Comparison of ENCODE assay signal across 10 cellular contexts in the genomic region with DNA sequence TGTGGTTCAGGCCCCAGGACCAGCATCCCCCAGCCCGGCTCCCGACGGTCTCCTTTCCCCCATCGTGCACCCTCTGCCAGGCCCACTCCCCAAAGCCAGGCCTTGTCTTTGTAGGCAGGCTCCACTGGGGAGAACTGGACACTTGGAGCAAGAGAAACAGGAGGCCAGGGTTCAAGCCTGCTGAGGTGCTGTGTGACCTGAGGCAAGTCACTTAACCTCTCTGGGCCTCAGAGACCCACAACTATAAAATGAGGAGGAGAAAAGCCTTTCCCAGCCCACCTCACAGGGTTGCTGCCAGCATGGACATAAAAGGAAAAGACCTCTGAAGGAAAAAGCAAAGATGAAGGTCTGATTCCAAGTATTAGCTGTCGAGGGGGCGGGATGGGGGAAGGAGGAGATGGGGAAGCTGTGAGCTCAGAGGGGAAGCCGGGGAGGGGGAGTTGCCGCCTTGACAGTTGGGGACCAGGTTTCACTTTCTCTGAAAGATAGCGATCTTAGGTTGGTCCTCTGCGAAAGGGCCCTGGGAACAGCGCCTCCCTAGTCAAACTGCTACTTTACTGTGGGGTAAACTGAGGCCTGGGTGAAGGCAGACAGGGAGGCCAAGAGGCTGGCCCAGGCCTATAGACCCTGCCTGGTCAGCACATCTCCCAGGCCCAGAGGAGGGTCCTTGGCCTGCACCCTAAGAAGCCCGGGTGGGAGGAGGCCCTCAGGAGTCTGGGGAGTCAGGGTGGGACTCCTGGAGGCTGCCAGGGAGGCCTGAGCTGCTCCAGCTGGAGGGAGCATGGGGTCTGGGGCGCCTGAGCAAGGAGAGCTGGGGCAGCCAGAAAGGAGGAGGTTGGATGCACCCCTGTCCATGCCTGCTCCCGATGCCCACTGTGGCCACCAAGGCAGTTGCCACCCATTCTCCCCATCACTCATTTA. TPM values are rescaled to one million over a fixed set of nuclear protein-coding genes. Genes with fewer than 3 reads are reported as not detected.
DNase-seq lines count a peak whose midpoint lies in the region; ATAC-seq, FAIRE-seq and TF ChIP-seq lines count a peak whose summit lies in the region.
"Had no signal": no experiment of that assay in that cellular context is flagged by ENCODE, and none has a peak within 500 bp of the region (broad histone marks: within the 10 kb centered on the region; RNA-seq: fewer than 3 reads in every experiment).

No MANE protein-coding gene starts in this region.

- no peaks in the 10 kb centered on the region for H3K27me3 Mint-ChIP-seq in activated CD4-positive, alpha-beta T cell treated with anti-CD3 and anti-CD28 coated beads, Interleukin-2, amount 10 ng/mL, durations not matched to agents 24 days and 14 days

- peak overlapping the region; percentile 99 for H3K4me3 Mint-ChIP-seq in activated CD4-positive, alpha-beta T cell treated with anti-CD3 and anti-CD28 coated beads, Interleukin-2, amount 10 ng/mL, durations not matched to agents 24 days and 14 days

- peak; percentile 23 to 40 for DNase-seq in NOMO-1 (lab: John Stamatoyannopoulos, UW; ENCODE audit: unreplicated experiment in 2 of 2)
- no peak for DNase-seq in NOMO-1 treated with dmso at 0.1 percent for 144 hours (lab: John Stamatoyannopoulos, UW; ENCODE audit: unreplicated experiment)
- DNase-seq in activated CD4-positive, alpha-beta T cell treated with anti-CD3 and anti-CD28 coated beads, Interleukin-2, amount 10 ng/mL, durations not matched to agents 24 days and 14 days, result peak; percentile 91
- no peak for DNase-seq in H1 (ENCODE audit: low read depth in 1 of 2, low spot score in 2 of 2)
- DNase-seq in stomach, result no peak
- no peak for DNase-seq in ovary
- DNase-seq in small intestine, result no peak
- DNase-seq: NCI-H2107 had no signal

- intact Hi-C loops in activated CD4-positive, alpha-beta T cell treated with anti-CD3 and anti-CD28 coated beads, Interleukin-2, amount 10 ng/mL, durations not matched to agents 24 days and 14 days (cut with micrococcal nuclease), result loop anchor here (1.0 to 2.0 kb wide), 3 partner anchors 21 to 157 kb away; a partner anchor contains a TSS
- intact Hi-C loops in stomach (cut with DNase I; ENCODE audit: low total_unique reads) (loop anchor here (5.0 kb wide), 1 partner anchor 115 kb away; no protein-coding TSS in a partner anchor), ovary (cut with DNase I) (loop anchor here in 2 of 4 donors (5.0 to 10.0 kb wide), 2 partner anchors 115 to 217 kb away; no protein-coding TSS in a partner anchor)

- no peak overlapping the region for H3K23ac ChIP-seq in H1 (ENCODE audit: insufficient read length)

- no peak for ATAC-seq in HG03108 (IDR thresholded peaks at IDR 0.05; ENCODE audit: unreplicated experiment)

- no peaks in the 10 kb centered on the region for H3K23me2 ChIP-seq in H1 (ENCODE audit: low read depth, low read length)

- H3K4ac ChIP-seq in H1 (replicated peaks; ENCODE audit: insufficient read length, low read depth, low read length), result no peak overlapping the region

- POLR2A ChIA-PET in H1 (lab: Charles Lee; ENCODE audit: partially characterized antibody), result no interaction called here

- no peak overlapping the region for H3K18ac ChIP-seq in H1 (ENCODE audit: extremely low read depth, low read length)

- no peak overlapping the region for H2BK5ac ChIP-seq in H1 (ENCODE audit: low read depth, low read length)

- H3K9ac ChIP-seq in H1 (replicated peaks in 1 of 4; ENCODE audit: extremely low read depth in 1 of 4, low read depth in 3 of 4, low read length in 3 of 4), result no peak overlapping the region

- no peaks in the 10 kb centered on the region for H3K79me1 ChIP-seq in H1 (ENCODE audit: low read depth, low read length)

- peaks cover 65% of the 10 kb centered on the region for H3K36me3 Mint-ChIP-seq in activated CD4-positive, alpha-beta T cell treated with anti-CD3 and anti-CD28 coated beads, Interleukin-2, amount 10 ng/mL, durations not matched to agents 24 days and 14 days (ENCODE audit: low read depth)

- H3K27ac Mint-ChIP-seq in activated CD4-positive, alpha-beta T cell treated with anti-CD3 and anti-CD28 coated beads, Interleukin-2, amount 10 ng/mL, durations not matched to agents 24 days and 14 days, result peak overlapping the region; percentile 96

- H3K79me2 ChIP-seq in H1 (ENCODE audit: control insufficient read depth in 1 of 2, insufficient read depth in 2 of 2, low read length in 2 of 2), result no peaks in the 10 kb centered on the region

- H2AK5ac ChIP-seq in H1 (ENCODE audit: low read depth, low read length), result no peak overlapping the region

- H4K20me1 ChIP-seq in H1 (replicated peaks in 1 of 2; ENCODE audit: control insufficient read depth in 1 of 2, insufficient read depth in 2 of 2, low read length in 2 of 2), result no peaks in the 10 kb centered on the region

- H3K27ac ChIP-seq in H1 (ENCODE audit: low read depth, low read length) (no peak overlapping the region), stomach (peak overlapping the region in 4 of 5 donors; percentile 62 to 87 (median 78)), ovary (no peak overlapping the region), small intestine (ENCODE audit: low read depth in 1 of 2, low read length in 1 of 2) (peak overlapping the region in 1 of 2 donors; percentile 79)

- TF ChIP-seq EP300 in H1 (IDR thresholded peaks at IDR 0.05; ENCODE audit: borderline replicate concordance in 1 of 2, low read depth in 2 of 2, low read length in 2 of 2), result no peak
- no peak for TF ChIP-seq EP300 in stomach (IDR thresholded peaks at IDR 0.05)
- no peak for TF ChIP-seq EP300 in ovary (IDR thresholded peaks at IDR 0.05)

- 89% methylated on average over 9 of the region's 14 CpGs; no CpG with 5 or more reads in 1 of the 2 experiments for WGBS in H1 (ENCODE audit: extremely low coverage in 1 of 2, insufficient coverage in 1 of 2, insufficient read length in 1 of 2, insufficient replicate concordance in 2 of 2, low coverage in 1 of 2, low lambda C conversion rate in 2 of 2, missing lambda C conversion rate in 1 of 2), 2 experiments
- 62 to 78% (median 75%) methylated on average over 7 to 14 of the region's 14 CpGs for WGBS in stomach, 5 donors
- 79 to 82% (median 79%) methylated on average over 14 of the region's 14 CpGs for WGBS in ovary, 3 donors
- 59 to 76% (median 63%) methylated on average over 14 of the region's 14 CpGs for WGBS in small intestine, 3 donors

- H4K8ac ChIP-seq in H1 (ENCODE audit: extremely low read depth, insufficient read depth, low read length), result peak overlapping the region; percentile 29; the same call in 1 of the 2 replicates

- H3K9me3 ChIP-seq in H1 (ENCODE audit: insufficient read depth in 2 of 2, low read depth in 1 of 2, low read length in 1 of 2), result no peaks in the 10 kb centered on the region
- H3K9me3 ChIP-seq in stomach, result no peaks in the 10 kb centered on the region
- H3K9me3 ChIP-seq in ovary, result no peaks in the 10 kb centered on the region
- no peaks in the 10 kb centered on the region for H3K9me3 ChIP-seq in small intestine (ENCODE audit: control insufficient read depth, low read depth)

- H2BK12ac ChIP-seq in H1 (ENCODE audit: low read depth, low read length), result no peak overlapping the region

- H3K56ac ChIP-seq in H1 (replicated peaks; ENCODE audit: insufficient read length, low read depth, low read length), result no peak overlapping the region

- H2BK15ac ChIP-seq in H1 (ENCODE audit: low read length), result no peak overlapping the region

- H2BK120ac ChIP-seq in H1 (replicated peaks; ENCODE audit: low read depth, low read length), result no peak overlapping the region

- no peaks in the 10 kb centered on the region for H3K9me3 Mint-ChIP-seq in activated CD4-positive, alpha-beta T cell treated with anti-CD3 and anti-CD28 coated beads, Interleukin-2, amount 10 ng/mL, durations not matched to agents 24 days and 14 days

- H3K4me3 ChIP-seq in H1 (ENCODE audit: extremely low read depth in 1 of 4, insufficient read depth in 2 of 4, low read depth in 3 of 4, low read length in 4 of 4) (no peak overlapping the region), stomach (peak overlapping the region in 2 of 4 donors; percentile 35 to 41), ovary (no peak overlapping the region), small intestine (ENCODE audit: low read depth in 1 of 2, low read length in 2 of 2) (no peak overlapping the region)

- no peak for TF ChIP-seq RAD21 in H1 (IDR thresholded peaks at IDR 0.05 in 1 of 2, conservative IDR thresholded peaks at IDR 0.05 in 1 of 2; ENCODE audit: low read depth in 2 of 2, low read length in 2 of 2)

- no peak overlapping the region for H2AFZ ChIP-seq in H1 (ENCODE audit: low read length)

- no peaks in the 10 kb centered on the region for H3K36me3 ChIP-seq in H1 (ENCODE audit: control insufficient read depth in 2 of 4, insufficient read depth in 4 of 4, low read length in 3 of 4)
- no peaks in the 10 kb centered on the region for H3K36me3 ChIP-seq in stomach
- H3K36me3 ChIP-seq in ovary, result no peaks in the 10 kb centered on the region
- H3K36me3 ChIP-seq in small intestine (ENCODE audit: control insufficient read depth in 2 of 2, insufficient read depth in 2 of 2, low read length in 2 of 2), result no peaks in the 10 kb centered on the region

- TF ChIP-seq CTCF in H1 (IDR thresholded peaks at IDR 0.05; ENCODE audit: control extremely low read depth in 1 of 3, insufficient read depth in 1 of 3, low read depth in 1 of 3, low read length in 3 of 3) (no peak), stomach (IDR thresholded peaks at IDR 0.05) (no peak), ovary (IDR thresholded peaks at IDR 0.05) (no peak)

- H4K5ac ChIP-seq in H1 (ENCODE audit: insufficient read length, low read depth, low read length), result no peak overlapping the region

- FAIRE-seq in H1 (lab: Jason Lieb, UNC), result no peak
- FAIRE-seq in small intestine (lab: Jason Lieb, UNC), result no peak
- FAIRE-seq: A204.1 had no signal

- H2BK20ac ChIP-seq in H1 (ENCODE audit: low read length), result no peak overlapping the region

- H3K14ac ChIP-seq in H1 (ENCODE audit: insufficient read length), result no peak overlapping the region

- no peak overlapping the region for H4K91ac ChIP-seq in H1 (replicated peaks; ENCODE audit: insufficient read length, low read length)

- H3K4me1 Mint-ChIP-seq in activated CD4-positive, alpha-beta T cell treated with anti-CD3 and anti-CD28 coated beads, Interleukin-2, amount 10 ng/mL, durations not matched to agents 24 days and 14 days, result peaks cover 50% of the 10 kb centered on the region

- H3K4me1 ChIP-seq in H1 (replicated peaks in 1 of 4; ENCODE audit: control insufficient read depth in 3 of 4, insufficient read depth in 4 of 4, low read length in 3 of 4), result peaks cover 0 to 2% (median under 1%) of the 10 kb centered on the region in 4 experiments; a peak in 1 of 7 replicates
- H3K4me1 ChIP-seq in stomach, result peaks cover 6 to 19% (median 9%) of the 10 kb centered on the region in 4 donors
- H3K4me1 ChIP-seq in ovary (ENCODE audit: insufficient read depth), result no peaks in the 10 kb centered on the region
- H3K4me1 ChIP-seq in small intestine (ENCODE audit: control insufficient read depth in 2 of 2, insufficient read depth in 1 of 2, low read depth in 1 of 2, low read length in 1 of 2), result no peaks in the 10 kb centered on the region

- H3K27me3 ChIP-seq in H1 (replicated peaks in 1 of 4; ENCODE audit: control insufficient read depth in 3 of 4, extremely low read depth in 1 of 4, insufficient read depth in 3 of 4, low read length in 3 of 4) (no peaks in the 10 kb centered on the region; a peak in 2 of 7 replicates), stomach (no peaks in the 10 kb centered on the region), ovary (no peaks in the 10 kb centered on the region), small intestine (ENCODE audit: control insufficient read depth in 2 of 2, insufficient read depth in 2 of 2, low read length in 2 of 2) (no peaks in the 10 kb centered on the region)

- CTCF ChIA-PET in H1 (lab: Charles Lee; ENCODE audit: partially characterized antibody), result interaction anchor here (1.0 to 2.6 kb wide), 4 partner anchors 12 to 56 kb away, joined by 3 to 12 read pairs (median 4); no protein-coding TSS in a partner anchor

- H3K4me2 ChIP-seq in H1 (ENCODE audit: insufficient read depth in 1 of 2, low read depth in 2 of 2, low read length in 2 of 2), result no peak overlapping the region

- TF ChIP-seq POLR2A in H1 (IDR thresholded peaks at IDR 0.05; ENCODE audit: control extremely low read depth in 1 of 2, low read depth in 2 of 2, low read length in 2 of 2), result no peak
- TF ChIP-seq POLR2A in stomach (IDR thresholded peaks at IDR 0.05), result no peak
- no peak for TF ChIP-seq POLR2A in ovary (IDR thresholded peaks at IDR 0.05)

RNA-seq across cellular contexts. Expression of a gene that starts 1.0 kb away (rescaled TPM):
- 61.0 and 62.8 TPM in 2 replicates for total RNA-seq in activated CD4-positive, alpha-beta T cell treated with anti-CD3 and anti-CD28 coated beads, Interleukin-2, amount 10 ng/mL, durations not matched to agents 24 days and 14 days
- not detected in 2 replicates for total RNA-seq in H1 (2021; fragmentation: NEBNext Ultra II Directional; extraction: Animal tissue kit (Norgen Biotek cat#: 25700))
- not detected in 2 replicates for polyA plus RNA-seq in H1 (2011; rRNA removed)
- polyA plus RNA-seq in H1 (2011; cell fraction: cytosol; rRNA removed), result not detected
- not detected for polyA plus RNA-seq in H1 (2011; cell fraction: nucleus; rRNA removed)
- polyA plus RNA-seq in H1 (2012, experiment 1 of 2), result not detected in 4 replicates
- not detected for polyA plus RNA-seq in H1 (2012, experiment 2 of 2)
- not detected for polyA plus RNA-seq in H1 (2013, experiment 1 of 2)
- not detected for polyA plus RNA-seq in H1 (2013, experiment 2 of 2)
- not detected in 2 replicates for polyA minus RNA-seq in H1 (2011; rRNA and poly(A)+ RNA removed)
- polyA minus RNA-seq in H1 (2011; cell fraction: cytosol; rRNA and poly(A)+ RNA removed), result not detected
- not detected for polyA minus RNA-seq in H1 (2011; cell fraction: nucleus; rRNA and poly(A)+ RNA removed)
- 1 to 10 TPM in 1 of 5 donors, not detected in 4; 1.3 TPM for total RNA-seq in stomach
- polyA plus RNA-seq in stomach, result 10 to 100 TPM in 1 of 3 donors, 1 to 10 TPM in 1, under 1 TPM in 1; 0.33 to 22.7 (median 1.1) TPM
- total RNA-seq in ovary, result 1 to 10 TPM in 4 of 7 donors, under 1 TPM in 2, not detected in 1; 0.73 to 4.5 (median 1.2) TPM
- under 1 TPM in 1 of 2 donors, not detected in 1; 0.46 TPM for polyA plus RNA-seq in ovary
- polyA plus RNA-seq in small intestine, result under 1 TPM in 1 of 3 donors, not detected in 2; 0.55 TPM

RNA-seq across cellular contexts. Expression of a gene that starts 21.1 kb away (rescaled TPM):
- 509 and 511 TPM in 2 replicates for total RNA-seq in activated CD4-positive, alpha-beta T cell treated with anti-CD3 and anti-CD28 coated beads, Interleukin-2, amount 10 ng/mL, durations not matched to agents 24 days and 14 days
- 3.3 and 3.5 TPM in 2 replicates for total RNA-seq in H1 (2021; fragmentation: NEBNext Ultra II Directional; extraction: Animal tissue kit (Norgen Biotek cat#: 25700))
- polyA plus RNA-seq in H1 (2011; rRNA removed) (3.3 and 4.1 TPM in 2 replicates), stomach (1 to 10 TPM in 2 of 3 donors, under 1 TPM in 1; 0.35 to 5.0 (median 1.4) TPM), ovary (1 to 10 TPM; 1.1 to 3.1 TPM), small intestine (1 to 10 TPM; 3.0 to 7.7 (median 4.2) TPM)
- polyA plus RNA-seq in H1 (2011; cell fraction: cytosol; rRNA removed), result 4.0 TPM
- 16.5 TPM for polyA plus RNA-seq in H1 (2011; cell fraction: nucleus; rRNA removed)
- 3.5 to 4.5 TPM (median 3.9 TPM) in 4 replicates for polyA plus RNA-seq in H1 (2012, experiment 1 of 2)
- polyA plus RNA-seq in H1 (2012, experiment 2 of 2), result 2.9 TPM
- 2.2 TPM for polyA plus RNA-seq in H1 (2013, experiment 1 of 2)
- 1.8 TPM for polyA plus RNA-seq in H1 (2013, experiment 2 of 2)
- 9.4 and 9.6 TPM in 2 replicates for polyA minus RNA-seq in H1 (2011; rRNA and poly(A)+ RNA removed)
- 6.2 TPM for polyA minus RNA-seq in H1 (2011; cell fraction: cytosol; rRNA and poly(A)+ RNA removed)
- 4.6 TPM for polyA minus RNA-seq in H1 (2011; cell fraction: nucleus; rRNA and poly(A)+ RNA removed)
- total RNA-seq in stomach (1 to 10 TPM in 3 of 5 donors, not detected in 2; 2.0 to 2.4 (median 2.3) TPM), ovary (1 to 10 TPM in 5 of 7 donors, under 1 TPM in 2; 0.35 to 8.3 (median 1.9) TPM)

RNA-seq across cellular contexts. Expression of a gene that starts 21.7 kb away (rescaled TPM):
- total RNA-seq in activated CD4-positive, alpha-beta T cell treated with anti-CD3 and anti-CD28 coated beads, Interleukin-2, amount 10 ng/mL, durations not matched to agents 24 days and 14 days, result 4.7 and 7.3 TPM in 2 replicates
- 8.4 and 10.3 TPM in 2 replicates for total RNA-seq in H1 (2021; fragmentation: NEBNext Ultra II Directional; extraction: Animal tissue kit (Norgen Biotek cat#: 25700))
- polyA plus RNA-seq in H1 (2011; rRNA removed) (36.0 and 44.6 TPM in 2 replicates), stomach (10 to 100 TPM in 1 of 3 donors, 1 to 10 TPM in 2; 6.6 to 17.0 (median 7.3) TPM), ovary (10 to 100 TPM in 1 of 2 donors, 1 to 10 TPM in 1; 3.1 to 22.0 TPM), small intestine (1 to 10 TPM; 2.0 to 7.0 (median 2.2) TPM)
- 22.6 TPM for polyA plus RNA-seq in H1 (2011; cell fraction: cytosol; rRNA removed)
- polyA plus RNA-seq in H1 (2011; cell fraction: nucleus; rRNA removed), result 27.5 TPM
- polyA plus RNA-seq in H1 (2012, experiment 1 of 2), result 3.7 to 12.4 TPM (median 11.3 TPM) in 4 replicates
- polyA plus RNA-seq in H1 (2012, experiment 2 of 2), result 10.9 TPM
- polyA plus RNA-seq in H1 (2013, experiment 1 of 2), result 9.5 TPM
- polyA plus RNA-seq in H1 (2013, experiment 2 of 2), result 10.2 TPM
- polyA minus RNA-seq in H1 (2011; rRNA and poly(A)+ RNA removed), result 8.2 and 8.5 TPM in 2 replicates
- polyA minus RNA-seq in H1 (2011; cell fraction: cytosol; rRNA and poly(A)+ RNA removed), result 3.8 TPM
- polyA minus RNA-seq in H1 (2011; cell fraction: nucleus; rRNA and poly(A)+ RNA removed), result 8.7 TPM
- total RNA-seq in stomach (10 to 100 TPM in 1 of 5 donors, 1 to 10 TPM in 4; 1.2 to 57.8 (median 3.7) TPM), ovary (10 to 100 TPM; 11.0 to 31.2 (median 20.6) TPM)

RNA-seq across cellular contexts. Expression of a gene that starts 59.1 kb away (rescaled TPM):
- 18.9 and 19.3 TPM in 2 replicates for total RNA-seq in activated CD4-positive, alpha-beta T cell treated with anti-CD3 and anti-CD28 coated beads, Interleukin-2, amount 10 ng/mL, durations not matched to agents 24 days and 14 days
- total RNA-seq in H1 (2021; fragmentation: NEBNext Ultra II Directional; extraction: Animal tissue kit (Norgen Biotek cat#: 25700)), result 5.4 and 6.5 TPM in 2 replicates
- polyA plus RNA-seq in H1 (2011; rRNA removed) (7.0 and 11.3 TPM in 2 replicates), stomach (10 to 100 TPM; 14.2 to 24.5 (median 20.3) TPM), ovary (10 to 100 TPM in 1 of 2 donors, 1 to 10 TPM in 1; 6.1 to 28.1 TPM), small intestine (10 to 100 TPM in 2 of 3 donors, 1 to 10 TPM in 1; 8.5 to 16.3 (median 13.5) TPM)
- 7.8 TPM for polyA plus RNA-seq in H1 (2011; cell fraction: cytosol; rRNA removed)
- 14.8 TPM for polyA plus RNA-seq in H1 (2011; cell fraction: nucleus; rRNA removed)
- 4.7 to 6.8 TPM (median 5.5 TPM) in 4 replicates for polyA plus RNA-seq in H1 (2012, experiment 1 of 2)
- 7.3 TPM for polyA plus RNA-seq in H1 (2012, experiment 2 of 2)
- 3.7 TPM for polyA plus RNA-seq in H1 (2013, experiment 1 of 2)
- 3.1 TPM for polyA plus RNA-seq in H1 (2013, experiment 2 of 2)
- 5.0 and 6.8 TPM in 2 replicates for polyA minus RNA-seq in H1 (2011; rRNA and poly(A)+ RNA removed)
- polyA minus RNA-seq in H1 (2011; cell fraction: cytosol; rRNA and poly(A)+ RNA removed), result 3.7 TPM
- 7.8 TPM for polyA minus RNA-seq in H1 (2011; cell fraction: nucleus; rRNA and poly(A)+ RNA removed)
- total RNA-seq in stomach (10 to 100 TPM in 3 of 5 donors, 1 to 10 TPM in 2; 2.2 to 23.2 (median 16.3) TPM), ovary (10 to 100 TPM; 19.6 to 39.3 (median 30.7) TPM)

Comparison
In these comparisons a context has a peak if more than half of its experiments do, and no peak if none do; other contexts are left out.
1. DNase-seq: peak in NOMO-1 (2 of 2) and activated CD4-positive, alpha-beta T cell treated with anti-CD3 and anti-CD28 coated beads, Interleukin-2, amount 10 ng/mL, durations not matched to agents 24 days and 14 days (single experiment); none in NOMO-1 treated with dmso at 0.1 percent for 144 hours (single experiment), H1 (0 of 2), stomach (single experiment), ovary (0 of 5) and small intestine (single experiment).
2. H3K27ac ChIP-seq: peak in stomach (4 of 5); none in H1 (single experiment) and ovary (0 of 2).
3. RNA of a gene that starts 1.0 kb away (total RNA-seq): 61.0 to 62.8 TPM in activated CD4-positive, alpha-beta T cell treated with anti-CD3 and anti-CD28 coated beads, Interleukin-2, amount 10 ng/mL, durations not matched to agents 24 days and 14 days; 0.73 to 4.5 TPM in ovary, not detected in H1 and 1.3 TPM in stomach; every median in the first group is over 10 times any median in the second.
4. RNA of a gene that starts 21.1 kb away (total RNA-seq): 509 to 511 TPM in activated CD4-positive, alpha-beta T cell treated with anti-CD3 and anti-CD28 coated beads, Interleukin-2, amount 10 ng/mL, durations not matched to agents 24 days and 14 days; 3.3 to 3.5 TPM in H1, 2.0 to 2.4 TPM in stomach and 0.35 to 8.3 TPM in ovary; every median in the first group is over 10 times any median in the second.